In the genomic region with DNA sequence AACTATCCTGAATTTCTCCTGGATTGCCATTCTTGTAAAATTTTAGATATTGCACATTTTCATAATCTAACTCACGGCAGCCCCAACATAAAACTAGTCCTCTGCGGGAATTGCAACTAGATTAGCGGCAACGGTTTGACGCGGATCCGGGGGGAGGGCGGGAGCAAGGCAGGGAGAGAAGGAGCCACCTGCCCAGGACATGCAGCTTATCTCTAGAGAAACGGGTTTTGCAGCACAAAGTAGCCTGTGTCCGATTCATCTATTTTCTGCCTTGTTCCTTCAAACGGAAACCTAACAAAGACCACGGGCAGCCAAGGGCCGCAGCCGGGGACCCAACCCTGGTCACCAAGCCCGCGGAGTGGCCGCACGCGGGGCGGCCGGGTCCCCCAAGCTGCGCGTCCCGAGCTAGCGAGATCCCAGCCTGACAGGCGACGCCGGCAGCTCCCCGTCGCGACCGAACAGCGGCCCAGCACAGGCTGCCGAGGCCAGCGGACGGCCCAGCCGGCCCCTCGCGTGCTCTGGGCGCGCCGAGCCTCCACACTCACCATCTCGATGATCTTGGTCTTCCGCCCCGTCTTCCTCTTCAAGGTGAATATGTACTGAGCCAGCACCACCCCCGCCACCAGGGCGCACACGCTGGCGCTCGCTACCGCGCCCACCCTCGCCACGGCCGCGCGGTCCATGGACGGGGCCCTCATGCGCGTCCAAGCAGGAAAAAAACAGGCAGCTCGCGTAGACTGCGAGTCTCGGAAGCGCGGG, we compare ENCODE assay signal across 1 cellular context.
TF ChIP-seq lines count a peak whose summit lies in the region.

A gene (minus strand): TSS at position 754 of the 759 bp plus-strand sequence. CDS start 71 bp downstream, at position 683.

TF ChIP-seq in HepG2, 621 proteins besides CTCF, POLR2A, EP300 and RAD21 (continued from another document and continues in another):
- no peak for TF ChIP-seq KAT2B (IDR thresholded peaks at IDR 0.05; ENCODE audit: borderline replicate concordance, low read depth, low read length)
- peak; percentile 65; the same call in 1 of the 2 replicates for TF ChIP-seq ISL2 (CRISPR knock-in tag; IDR thresholded peaks at IDR 0.05)
- 0 out of 2 replicates have a peak, but pooled peaks have one; percentile 23 for TF ChIP-seq SALL2 (CRISPR knock-in tag; IDR thresholded peaks at IDR 0.05)
- 0 out of 2 replicates have a peak, but pooled peaks have one; percentile 22 for TF ChIP-seq ZC3H13 (CRISPR knock-in tag; IDR thresholded peaks at IDR 0.05)
- TF ChIP-seq, protein P1, sequence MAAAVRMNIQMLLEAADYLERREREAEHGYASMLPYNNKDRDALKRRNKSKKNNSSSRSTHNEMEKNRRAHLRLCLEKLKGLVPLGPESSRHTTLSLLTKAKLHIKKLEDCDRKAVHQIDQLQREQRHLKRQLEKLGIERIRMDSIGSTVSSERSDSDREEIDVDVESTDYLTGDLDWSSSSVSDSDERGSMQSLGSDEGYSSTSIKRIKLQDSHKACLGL (CRISPR knock-in tag; IDR thresholded peaks at IDR 0.05), result peak; percentile 69; the same call in 1 of the 2 replicates
- TF ChIP-seq, protein P2, sequence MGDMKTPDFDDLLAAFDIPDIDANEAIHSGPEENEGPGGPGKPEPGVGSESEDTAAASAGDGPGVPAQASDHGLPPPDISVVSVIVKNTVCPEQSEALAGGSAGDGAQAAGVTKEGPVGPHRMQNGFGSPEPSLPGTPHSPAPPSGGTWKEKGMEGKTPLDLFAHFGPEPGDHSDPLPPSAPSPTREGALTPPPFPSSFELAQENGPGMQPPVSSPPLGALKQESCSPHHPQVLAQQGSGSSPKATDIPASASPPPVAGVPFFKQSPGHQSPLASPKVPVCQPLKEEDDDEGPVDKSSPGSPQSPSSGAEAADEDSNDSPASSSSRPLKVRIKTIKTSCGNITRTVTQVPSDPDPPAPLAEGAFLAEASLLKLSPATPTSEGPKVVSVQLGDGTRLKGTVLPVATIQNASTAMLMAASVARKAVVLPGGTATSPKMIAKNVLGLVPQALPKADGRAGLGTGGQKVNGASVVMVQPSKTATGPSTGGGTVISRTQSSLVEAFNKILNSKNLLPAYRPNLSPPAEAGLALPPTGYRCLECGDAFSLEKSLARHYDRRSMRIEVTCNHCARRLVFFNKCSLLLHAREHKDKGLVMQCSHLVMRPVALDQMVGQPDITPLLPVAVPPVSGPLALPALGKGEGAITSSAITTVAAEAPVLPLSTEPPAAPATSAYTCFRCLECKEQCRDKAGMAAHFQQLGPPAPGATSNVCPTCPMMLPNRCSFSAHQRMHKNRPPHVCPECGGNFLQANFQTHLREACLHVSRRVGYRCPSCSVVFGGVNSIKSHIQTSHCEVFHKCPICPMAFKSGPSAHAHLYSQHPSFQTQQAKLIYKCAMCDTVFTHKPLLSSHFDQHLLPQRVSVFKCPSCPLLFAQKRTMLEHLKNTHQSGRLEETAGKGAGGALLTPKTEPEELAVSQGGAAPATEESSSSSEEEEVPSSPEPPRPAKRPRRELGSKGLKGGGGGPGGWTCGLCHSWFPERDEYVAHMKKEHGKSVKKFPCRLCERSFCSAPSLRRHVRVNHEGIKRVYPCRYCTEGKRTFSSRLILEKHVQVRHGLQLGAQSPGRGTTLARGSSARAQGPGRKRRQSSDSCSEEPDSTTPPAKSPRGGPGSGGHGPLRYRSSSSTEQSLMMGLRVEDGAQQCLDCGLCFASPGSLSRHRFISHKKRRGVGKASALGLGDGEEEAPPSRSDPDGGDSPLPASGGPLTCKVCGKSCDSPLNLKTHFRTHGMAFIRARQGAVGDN (CRISPR knock-in tag; IDR thresholded peaks at IDR 0.05), result peak; percentile 92
- TF ChIP-seq, protein P3, sequence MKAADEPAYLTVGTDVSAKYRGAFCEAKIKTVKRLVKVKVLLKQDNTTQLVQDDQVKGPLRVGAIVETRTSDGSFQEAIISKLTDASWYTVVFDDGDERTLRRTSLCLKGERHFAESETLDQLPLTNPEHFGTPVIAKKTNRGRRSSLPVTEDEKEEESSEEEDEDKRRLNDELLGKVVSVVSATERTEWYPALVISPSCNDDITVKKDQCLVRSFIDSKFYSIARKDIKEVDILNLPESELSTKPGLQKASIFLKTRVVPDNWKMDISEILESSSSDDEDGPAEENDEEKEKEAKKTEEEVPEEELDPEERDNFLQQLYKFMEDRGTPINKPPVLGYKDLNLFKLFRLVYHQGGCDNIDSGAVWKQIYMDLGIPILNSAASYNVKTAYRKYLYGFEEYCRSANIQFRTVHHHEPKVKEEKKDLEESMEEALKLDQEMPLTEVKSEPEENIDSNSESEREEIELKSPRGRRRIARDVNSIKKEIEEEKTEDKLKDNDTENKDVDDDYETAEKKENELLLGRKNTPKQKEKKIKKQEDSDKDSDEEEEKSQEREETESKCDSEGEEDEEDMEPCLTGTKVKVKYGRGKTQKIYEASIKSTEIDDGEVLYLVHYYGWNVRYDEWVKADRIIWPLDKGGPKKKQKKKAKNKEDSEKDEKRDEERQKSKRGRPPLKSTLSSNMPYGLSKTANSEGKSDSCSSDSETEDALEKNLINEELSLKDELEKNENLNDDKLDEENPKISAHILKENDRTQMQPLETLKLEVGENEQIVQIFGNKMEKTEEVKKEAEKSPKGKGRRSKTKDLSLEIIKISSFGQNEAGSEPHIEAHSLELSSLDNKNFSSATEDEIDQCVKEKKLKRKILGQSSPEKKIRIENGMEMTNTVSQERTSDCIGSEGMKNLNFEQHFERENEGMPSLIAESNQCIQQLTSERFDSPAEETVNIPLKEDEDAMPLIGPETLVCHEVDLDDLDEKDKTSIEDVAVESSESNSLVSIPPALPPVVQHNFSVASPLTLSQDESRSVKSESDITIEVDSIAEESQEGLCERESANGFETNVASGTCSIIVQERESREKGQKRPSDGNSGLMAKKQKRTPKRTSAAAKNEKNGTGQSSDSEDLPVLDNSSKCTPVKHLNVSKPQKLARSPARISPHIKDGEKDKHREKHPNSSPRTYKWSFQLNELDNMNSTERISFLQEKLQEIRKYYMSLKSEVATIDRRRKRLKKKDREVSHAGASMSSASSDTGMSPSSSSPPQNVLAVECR (CRISPR knock-in tag; IDR thresholded peaks at IDR 0.05; ENCODE audit: borderline replicate concordance), result peak; percentile 83
- TF ChIP-seq SP140L (CRISPR knock-in tag; IDR thresholded peaks at IDR 0.05; ENCODE audit: borderline replicate concordance), result peak; percentile 44; the same call in 1 of the 2 replicates
- TF ChIP-seq, protein P4, sequence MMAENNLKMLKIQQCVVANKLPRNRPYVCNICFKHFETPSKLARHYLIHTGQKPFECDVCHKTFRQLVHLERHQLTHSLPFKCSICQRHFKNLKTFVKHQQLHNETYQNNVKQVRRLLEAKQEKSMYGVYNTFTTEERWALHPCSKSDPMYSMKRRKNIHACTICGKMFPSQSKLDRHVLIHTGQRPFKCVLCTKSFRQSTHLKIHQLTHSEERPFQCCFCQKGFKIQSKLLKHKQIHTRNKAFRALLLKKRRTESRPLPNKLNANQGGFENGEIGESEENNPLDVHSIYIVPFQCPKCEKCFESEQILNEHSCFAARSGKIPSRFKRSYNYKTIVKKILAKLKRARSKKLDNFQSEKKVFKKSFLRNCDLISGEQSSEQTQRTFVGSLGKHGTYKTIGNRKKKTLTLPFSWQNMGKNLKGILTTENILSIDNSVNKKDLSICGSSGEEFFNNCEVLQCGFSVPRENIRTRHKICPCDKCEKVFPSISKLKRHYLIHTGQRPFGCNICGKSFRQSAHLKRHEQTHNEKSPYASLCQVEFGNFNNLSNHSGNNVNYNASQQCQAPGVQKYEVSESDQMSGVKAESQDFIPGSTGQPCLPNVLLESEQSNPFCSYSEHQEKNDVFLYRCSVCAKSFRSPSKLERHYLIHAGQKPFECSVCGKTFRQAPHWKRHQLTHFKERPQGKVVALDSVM (CRISPR knock-in tag; IDR thresholded peaks at IDR 0.05), result peak; percentile 77
- peak; percentile 57; the same call in 1 of the 2 replicates for TF ChIP-seq ZNF160 (CRISPR knock-in tag; IDR thresholded peaks at IDR 0.05)
- 0 out of 2 replicates have a peak, but pooled peaks have one; percentile 14 for TF ChIP-seq SNAPC2 (CRISPR knock-in tag; IDR thresholded peaks at IDR 0.05)
- TF ChIP-seq TAF1 (CRISPR knock-in tag; IDR thresholded peaks at IDR 0.05), result peak; percentile 84
- peak; percentile 44; the same call in 1 of the 2 replicates for TF ChIP-seq HDAC1 (CRISPR knock-in tag; IDR thresholded peaks at IDR 0.05)
- TF ChIP-seq LCORL (IDR thresholded peaks at IDR 0.05), result no peak
- TF ChIP-seq LCORL (CRISPR knock-in tag; IDR thresholded peaks at IDR 0.05), result no peak; the same call in 1 of the 2 replicates
- 0 out of 2 replicates have a peak, but pooled peaks have one; percentile 57 for TF ChIP-seq GZF1 (CRISPR knock-in tag; IDR thresholded peaks at IDR 0.05)
- TF ChIP-seq, protein P5, sequence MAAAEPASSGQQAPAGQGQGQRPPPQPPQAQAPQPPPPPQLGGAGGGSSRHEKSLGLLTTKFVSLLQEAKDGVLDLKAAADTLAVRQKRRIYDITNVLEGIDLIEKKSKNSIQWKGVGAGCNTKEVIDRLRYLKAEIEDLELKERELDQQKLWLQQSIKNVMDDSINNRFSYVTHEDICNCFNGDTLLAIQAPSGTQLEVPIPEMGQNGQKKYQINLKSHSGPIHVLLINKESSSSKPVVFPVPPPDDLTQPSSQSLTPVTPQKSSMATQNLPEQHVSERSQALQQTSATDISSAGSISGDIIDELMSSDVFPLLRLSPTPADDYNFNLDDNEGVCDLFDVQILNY (CRISPR knock-in tag; conservative IDR thresholded peaks at IDR 0.05), result 0 out of 2 replicates have a peak, but pooled peaks have one; percentile 52
- no peak for TF ChIP-seq SETDB1 (CRISPR knock-in tag; IDR thresholded peaks at IDR 0.05; ENCODE audit: borderline replicate concordance)
- 0 out of 2 replicates have a peak, but pooled peaks have one; percentile 15 for TF ChIP-seq NR1H2 (CRISPR knock-in tag; IDR thresholded peaks at IDR 0.05; ENCODE audit: borderline replicate concordance, low read depth)
- peak; percentile 63; the same call in 1 of the 2 replicates for TF ChIP-seq MXD4 (CRISPR knock-in tag; IDR thresholded peaks at IDR 0.05)
- TF ChIP-seq MYC (CRISPR knock-in tag; IDR thresholded peaks at IDR 0.05; ENCODE audit: borderline replicate concordance), result peak; percentile 90
- TF ChIP-seq, protein P6, sequence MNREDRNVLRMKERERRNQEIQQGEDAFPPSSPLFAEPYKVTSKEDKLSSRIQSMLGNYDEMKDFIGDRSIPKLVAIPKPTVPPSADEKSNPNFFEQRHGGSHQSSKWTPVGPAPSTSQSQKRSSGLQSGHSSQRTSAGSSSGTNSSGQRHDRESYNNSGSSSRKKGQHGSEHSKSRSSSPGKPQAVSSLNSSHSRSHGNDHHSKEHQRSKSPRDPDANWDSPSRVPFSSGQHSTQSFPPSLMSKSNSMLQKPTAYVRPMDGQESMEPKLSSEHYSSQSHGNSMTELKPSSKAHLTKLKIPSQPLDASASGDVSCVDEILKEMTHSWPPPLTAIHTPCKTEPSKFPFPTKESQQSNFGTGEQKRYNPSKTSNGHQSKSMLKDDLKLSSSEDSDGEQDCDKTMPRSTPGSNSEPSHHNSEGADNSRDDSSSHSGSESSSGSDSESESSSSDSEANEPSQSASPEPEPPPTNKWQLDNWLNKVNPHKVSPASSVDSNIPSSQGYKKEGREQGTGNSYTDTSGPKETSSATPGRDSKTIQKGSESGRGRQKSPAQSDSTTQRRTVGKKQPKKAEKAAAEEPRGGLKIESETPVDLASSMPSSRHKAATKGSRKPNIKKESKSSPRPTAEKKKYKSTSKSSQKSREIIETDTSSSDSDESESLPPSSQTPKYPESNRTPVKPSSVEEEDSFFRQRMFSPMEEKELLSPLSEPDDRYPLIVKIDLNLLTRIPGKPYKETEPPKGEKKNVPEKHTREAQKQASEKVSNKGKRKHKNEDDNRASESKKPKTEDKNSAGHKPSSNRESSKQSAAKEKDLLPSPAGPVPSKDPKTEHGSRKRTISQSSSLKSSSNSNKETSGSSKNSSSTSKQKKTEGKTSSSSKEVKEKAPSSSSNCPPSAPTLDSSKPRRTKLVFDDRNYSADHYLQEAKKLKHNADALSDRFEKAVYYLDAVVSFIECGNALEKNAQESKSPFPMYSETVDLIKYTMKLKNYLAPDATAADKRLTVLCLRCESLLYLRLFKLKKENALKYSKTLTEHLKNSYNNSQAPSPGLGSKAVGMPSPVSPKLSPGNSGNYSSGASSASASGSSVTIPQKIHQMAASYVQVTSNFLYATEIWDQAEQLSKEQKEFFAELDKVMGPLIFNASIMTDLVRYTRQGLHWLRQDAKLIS (CRISPR knock-in tag; IDR thresholded peaks at IDR 0.05), result 0 out of 2 replicates have a peak, but pooled peaks have one; percentile 61
- TF ChIP-seq NONO (IDR thresholded peaks at IDR 0.05), result no peak
- TF ChIP-seq NONO (CRISPR knock-in tag; conservative IDR thresholded peaks at IDR 0.05), result peak; percentile 24
- peak; percentile 79; the same call in 1 of the 2 replicates for TF ChIP-seq ZNF773 (CRISPR knock-in tag; IDR thresholded peaks at IDR 0.05; ENCODE audit: borderline replicate concordance)
- peak; percentile 36; the same call in 1 of the 2 replicates for TF ChIP-seq MED1 (CRISPR knock-in tag; IDR thresholded peaks at IDR 0.05)
- peak; percentile 43; the same call in 1 of the 2 replicates for TF ChIP-seq ZSCAN21 (CRISPR knock-in tag; IDR thresholded peaks at IDR 0.05; ENCODE audit: borderline replicate concordance)
- TF ChIP-seq KDM5A (IDR thresholded peaks at IDR 0.05; ENCODE audit: borderline replicate concordance, low read length), result peak; percentile 40
- TF ChIP-seq, protein P7, sequence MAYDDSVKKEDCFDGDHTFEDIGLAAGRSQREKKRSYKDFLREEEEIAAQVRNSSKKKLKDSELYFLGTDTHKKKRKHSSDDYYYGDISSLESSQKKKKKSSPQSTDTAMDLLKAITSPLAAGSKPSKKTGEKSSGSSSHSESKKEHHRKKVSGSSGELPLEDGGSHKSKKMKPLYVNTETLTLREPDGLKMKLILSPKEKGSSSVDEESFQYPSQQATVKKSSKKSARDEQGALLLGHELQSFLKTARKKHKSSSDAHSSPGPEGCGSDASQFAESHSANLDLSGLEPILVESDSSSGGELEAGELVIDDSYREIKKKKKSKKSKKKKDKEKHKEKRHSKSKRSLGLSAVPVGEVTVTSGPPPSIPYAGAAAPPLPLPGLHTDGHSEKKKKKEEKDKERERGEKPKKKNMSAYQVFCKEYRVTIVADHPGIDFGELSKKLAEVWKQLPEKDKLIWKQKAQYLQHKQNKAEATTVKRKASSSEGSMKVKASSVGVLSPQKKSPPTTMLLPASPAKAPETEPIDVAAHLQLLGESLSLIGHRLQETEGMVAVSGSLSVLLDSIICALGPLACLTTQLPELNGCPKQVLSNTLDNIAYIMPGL (CRISPR knock-in tag; IDR thresholded peaks at IDR 0.05; ENCODE audit: borderline replicate concordance in 1 of 2, low read depth in 1 of 2), result peak; percentile 15 to 77; a peak in 2 of 4 replicates
- no peak for TF ChIP-seq FOSL1 (CRISPR knock-in tag; IDR thresholded peaks at IDR 0.05; ENCODE audit: borderline replicate concordance)
